In the genomic region with DNA sequence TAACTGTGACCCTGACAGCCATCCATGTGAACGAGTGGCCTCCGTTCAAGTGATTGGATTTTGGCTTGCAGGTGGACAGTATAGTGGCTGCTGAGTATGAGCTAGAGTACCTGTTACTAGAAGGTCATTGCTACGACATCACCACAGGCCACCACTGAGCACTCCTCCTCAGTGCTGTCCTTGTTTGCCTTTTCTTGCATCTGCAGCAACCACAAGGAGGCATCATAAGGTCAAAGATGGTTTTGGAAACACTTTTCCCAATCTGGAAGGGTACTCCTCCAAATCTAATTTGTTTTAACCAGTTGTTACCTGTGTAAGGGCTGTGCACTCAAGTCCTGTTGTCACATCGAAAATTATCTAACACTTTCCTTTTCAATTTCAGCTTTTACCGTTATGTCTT, we compare ENCODE assay signal across 11 cellular contexts.
DNase-seq lines count a peak whose midpoint lies in the region; ATAC-seq and TF ChIP-seq lines count a peak whose summit lies in the region.
"Had no signal": no experiment of that assay in that cellular context is flagged by ENCODE, and none has a peak within 500 bp of the region (broad histone marks: within the 10 kb centered on the region; RNA-seq: fewer than 3 reads in every experiment).

No MANE protein-coding gene starts in this region.

- H3K4me1 ChIP-seq in IMR-90 (ENCODE audit: control insufficient read depth, insufficient read depth, low read length) (peaks cover 8% of the 10 kb centered on the region), mesenchymal stem cell (ENCODE audit: control insufficient read depth, insufficient read depth, low read depth, low read length) (no peaks in the 10 kb centered on the region)

- no peak overlapping the region for H3K9ac ChIP-seq in IMR-90 (ENCODE audit: low read depth, low read length)
- no peak overlapping the region for H3K9ac ChIP-seq in mesenchymal stem cell (ENCODE audit: low read length)

- TF ChIP-seq CTCF in Calu3 (IDR thresholded peaks at IDR 0.05; ENCODE audit: unreplicated experiment) (no peak), IMR-90 (conservative IDR thresholded peaks at IDR 0.05; ENCODE audit: low read depth, low read length) (peak; percentile 44)

- H2BK5ac ChIP-seq in IMR-90 (ENCODE audit: low read depth, low read length, poor library complexity, severe bottlenecking) (no peak overlapping the region), mesenchymal stem cell (ENCODE audit: low read depth, low read length, poor library complexity, severe bottlenecking) (no peak overlapping the region)

- dilution Hi-C loops in IMR-90 (cut with HindIII; ENCODE audit: low sequenced_read_pairs, unreplicated experiment), result no loop called here

- no CpG with 5 or more reads among the region's 5 CpGs for WGBS in IMR-90 (ENCODE audit: extremely low coverage in 2 of 2, insufficient read length in 1 of 2), 2 experiments
- 94% methylated on average over 5 of the region's 5 CpGs for WGBS in mesenchymal stem cell

- DNase-seq in Calu3 (peak; percentile 3), IMR-90 (peak; percentile 32), cerebellum (ENCODE audit: low spot score) (peak; percentile 14), mesenchymal stem cell (peak; percentile 42), NCI-H2081 (lab: John Stamatoyannopoulos, UW) (no peak), OCI-M2 (lab: John Stamatoyannopoulos, UW; ENCODE audit: unreplicated experiment) (no peak), SW480 (ENCODE audit: low spot score) (no peak)
- DNase-seq: activated T-cell treated with anti-CD3 and anti-CD28 coated beads, Interleukin-2, amount 50 U/mL, for 4 hours; NCI-H1417 treated with DMSO at 0.1 percent for 48 hours had no signal

- no peak overlapping the region for H4K5ac ChIP-seq in IMR-90 (ENCODE audit: low read depth, low read length)

- no peak overlapping the region for H3K4me3 Mint-ChIP-seq in Calu3 (ENCODE audit: low read depth, unreplicated experiment)
- H3K4me3 Mint-ChIP-seq: activated T-cell treated with anti-CD3 and anti-CD28 coated beads, Interleukin-2, amount 50 U/mL, for 4 hours; stimulated activated memory B cell treated with anti-CD40 and anti-IgM and Interleukin-4, amounts not matched to agents 10 μg/mL and 1 μg/mL and 100 μg/mL, for 72 hours had no signal

- H3K23ac ChIP-seq in IMR-90 (ENCODE audit: low read depth, low read length) (no peak overlapping the region), mesenchymal stem cell (ENCODE audit: low read length in 2 of 2) (no peak overlapping the region)

- no peak overlapping the region for H3K4me3 ChIP-seq in IMR-90 (ENCODE audit: insufficient read depth, low read depth, low read length)
- no peak overlapping the region for H3K4me3 ChIP-seq in mesenchymal stem cell (ENCODE audit: insufficient read depth in 1 of 2, low read depth in 1 of 2, low read length in 2 of 2)

- H3K36me3 Mint-ChIP-seq in Calu3 (ENCODE audit: insufficient read depth, unreplicated experiment), result peaks cover 32% of the 10 kb centered on the region

- no peaks in the 10 kb centered on the region for H3K4me1 Mint-ChIP-seq in Calu3 (ENCODE audit: low read depth, unreplicated experiment)

- TF ChIP-seq POLR2A in IMR-90 (IDR thresholded peaks at IDR 0.05; ENCODE audit: low read depth, low read length), result no peak

- H3K9me3 ChIP-seq in IMR-90 (ENCODE audit: control insufficient read depth, insufficient read depth, low read length), result no peaks in the 10 kb centered on the region
- H3K9me3 ChIP-seq in mesenchymal stem cell (ENCODE audit: control insufficient read depth, low read length), result no peaks in the 10 kb centered on the region

- H3K79me1 ChIP-seq in IMR-90 (ENCODE audit: low read depth in 1 of 2, low read length in 2 of 2) (peaks cover 0 to 15% of the 10 kb centered on the region in 2 experiments; a peak in 3 of 4 replicates), mesenchymal stem cell (replicated peaks; ENCODE audit: low read length, poor library complexity, severe bottlenecking) (peaks cover 15% of the 10 kb centered on the region)

- in situ Hi-C loops in IMR-90 (cut with MboI; ENCODE audit: low sequenced_read_pairs), result loop anchor here (25.0 kb wide), 1 partner anchor 1690 kb away; no protein-coding TSS in a partner anchor

- no peak overlapping the region for H2BK120ac ChIP-seq in IMR-90 (ENCODE audit: low read depth, low read length)
- no peak overlapping the region for H2BK120ac ChIP-seq in mesenchymal stem cell (ENCODE audit: low read depth, low read length)

- peak; percentile 38 for ATAC-seq in IMR-90 (ENCODE audit: low read depth)
- no peak for ATAC-seq in GM21786 (IDR thresholded peaks at IDR 0.05; ENCODE audit: unreplicated experiment)
- ATAC-seq: activated T-cell treated with anti-CD3 and anti-CD28 coated beads, Interleukin-2, amount 50 U/mL, for 4 hours; stimulated activated memory B cell treated with anti-CD40 and anti-IgM and Interleukin-4, amounts not matched to agents 10 μg/mL and 1 μg/mL and 100 μg/mL, for 72 hours had no signal

- H2AK9ac ChIP-seq in IMR-90 (replicated peaks; ENCODE audit: low read depth, low read length, poor library complexity), result peak overlapping the region; percentile 43

- H3K27me3 Mint-ChIP-seq in Calu3 (ENCODE audit: unreplicated experiment), result no peaks in the 10 kb centered on the region
- H3K27me3 Mint-ChIP-seq: stimulated activated memory B cell treated with anti-CD40 and anti-IgM and Interleukin-4, amounts not matched to agents 10 μg/mL and 1 μg/mL and 100 μg/mL, for 72 hours had no signal

- CTCF ChIA-PET in Calu3 (lab: Charles Lee), result interaction anchor here (0.6 kb wide), 1 partner anchor 29 kb away, joined by 3 read pairs; no protein-coding TSS in a partner anchor
- CTCF ChIA-PET in IMR-90 (lab: Yijun Ruan, JAX), result interaction anchor here (0.7 to 1.3 kb wide), 2 partner anchors 16 to 134 kb away, joined by 3 to 5 read pairs; no protein-coding TSS in a partner anchor

- POLR2A ChIA-PET in IMR-90 (lab: Charles Lee; ENCODE audit: unreplicated experiment), result no interaction called here

- TF ChIP-seq RAD21 in IMR-90 (IDR thresholded peaks at IDR 0.05; ENCODE audit: low read length), result peak; percentile 45

- intact Hi-C loops in Calu3 (cut with micrococcal nuclease; ENCODE audit: unreplicated experiment), result no loop called here
- intact Hi-C loops in IMR-90 (cut with micrococcal nuclease), result no loop called here

- H3K27ac ChIP-seq in IMR-90 (ENCODE audit: insufficient read depth, low read length) (no peak overlapping the region), mesenchymal stem cell (ENCODE audit: low read length, poor library complexity, severe bottlenecking) (no peak overlapping the region)

- H3K27ac Mint-ChIP-seq in Calu3 (ENCODE audit: unreplicated experiment), result no peak overlapping the region
- H3K27ac Mint-ChIP-seq: stimulated activated memory B cell treated with anti-CD40 and anti-IgM and Interleukin-4, amounts not matched to agents 10 μg/mL and 1 μg/mL and 100 μg/mL, for 72 hours had no signal

- no peak overlapping the region for H2BK12ac ChIP-seq in mesenchymal stem cell (ENCODE audit: low read length in 2 of 2)

- H3K9me3 Mint-ChIP-seq in Calu3 (ENCODE audit: low read depth, unreplicated experiment), result no peaks in the 10 kb centered on the region
- H3K9me3 Mint-ChIP-seq: activated T-cell treated with anti-CD3 and anti-CD28 coated beads, Interleukin-2, amount 50 U/mL, for 4 hours; stimulated activated memory B cell treated with anti-CD40 and anti-IgM and Interleukin-4, amounts not matched to agents 10 μg/mL and 1 μg/mL and 100 μg/mL, for 72 hours had no signal

- no peak overlapping the region for H3K4ac ChIP-seq in IMR-90 (ENCODE audit: low read depth, low read length)
- no peak overlapping the region for H3K4ac ChIP-seq in mesenchymal stem cell (ENCODE audit: low read depth in 1 of 2, low read length in 2 of 2)

- BruUV-seq in Calu3 (replicated peaks; lab: Mats Ljungman, UMichigan) (no TSS peak), IMR-90 (replicated peaks; lab: Mats Ljungman, UMichigan) (no TSS peak)

- H4K20me1 ChIP-seq in IMR-90 (ENCODE audit: insufficient read depth, low read length), result no peaks in the 10 kb centered on the region

- peaks cover 7% of the 10 kb centered on the region for H3K9me1 ChIP-seq in IMR-90 (ENCODE audit: insufficient read depth, low read length)

- no peak overlapping the region for H2AK5ac ChIP-seq in IMR-90 (ENCODE audit: low read depth, low read length)
- no peak overlapping the region for H2AK5ac ChIP-seq in mesenchymal stem cell (ENCODE audit: low read length, severe bottlenecking)

- H3K18ac ChIP-seq in IMR-90 (ENCODE audit: low read depth, low read length), result no peak overlapping the region
- H3K18ac ChIP-seq in mesenchymal stem cell (ENCODE audit: low read depth in 1 of 2, low read length in 2 of 2), result no peak overlapping the region

- no peak overlapping the region for H3K4me2 ChIP-seq in IMR-90 (ENCODE audit: low read depth, low read length)
- no peak overlapping the region for H3K4me2 ChIP-seq in mesenchymal stem cell (ENCODE audit: low read length, poor library complexity, severe bottlenecking)

- H3K14ac ChIP-seq in IMR-90 (replicated peaks; ENCODE audit: low read depth, low read length), result no peak overlapping the region
- no peak overlapping the region for H3K14ac ChIP-seq in mesenchymal stem cell (ENCODE audit: low read length in 2 of 2)

- H2BK15ac ChIP-seq in IMR-90 (ENCODE audit: low read depth, low read length), result no peak overlapping the region
- no peak overlapping the region for H2BK15ac ChIP-seq in mesenchymal stem cell (ENCODE audit: low read depth, poor library complexity, severe bottlenecking)

- H3K27me3 ChIP-seq in IMR-90 (ENCODE audit: control insufficient read depth, insufficient read depth, low read length), result no peaks in the 10 kb centered on the region
- no peaks in the 10 kb centered on the region for H3K27me3 ChIP-seq in mesenchymal stem cell (ENCODE audit: control insufficient read depth in 1 of 2, insufficient read depth in 1 of 2, low read length in 2 of 2)

- no peak overlapping the region for H3K56ac ChIP-seq in IMR-90 (ENCODE audit: extremely low read depth, insufficient read depth, low read length)

- H4K91ac ChIP-seq in IMR-90 (ENCODE audit: insufficient read depth, low read depth, low read length) (no peak overlapping the region), mesenchymal stem cell (ENCODE audit: low read length) (no peak overlapping the region)

- H4K8ac ChIP-seq in IMR-90 (ENCODE audit: low read depth in 2 of 2, low read length in 2 of 2) (no peak overlapping the region), mesenchymal stem cell (ENCODE audit: low read length) (no peak overlapping the region)

- no peak overlapping the region for H2BK20ac ChIP-seq in IMR-90 (ENCODE audit: low read depth, low read length)

- H3K36me3 ChIP-seq in IMR-90 (ENCODE audit: control insufficient read depth, insufficient read depth, low read length), result peaks cover 28% of the 10 kb centered on the region
- peaks cover 25 to 91% of the 10 kb centered on the region in 2 experiments for H3K36me3 ChIP-seq in mesenchymal stem cell (ENCODE audit: control insufficient read depth in 1 of 2, insufficient read depth in 2 of 2, low read depth in 1 of 2, low read length in 2 of 2)

- H2AFZ ChIP-seq in IMR-90 (replicated peaks; ENCODE audit: low read length, poor library complexity) (no peak overlapping the region), mesenchymal stem cell (ENCODE audit: low read depth, low read length) (no peak overlapping the region)

Comparison
In these comparisons a context has a peak if more than half of its experiments do, and no peak if none do; other contexts are left out.
1. DNase-seq: peak in Calu3 (single experiment), IMR-90 (single experiment), cerebellum (single experiment) and mesenchymal stem cell (single experiment); none in NCI-H2081 (0 of 2), OCI-M2 (single experiment) and SW480 (single experiment).